ENCODE assay signal across 20 cellular contexts in the genomic region with DNA sequence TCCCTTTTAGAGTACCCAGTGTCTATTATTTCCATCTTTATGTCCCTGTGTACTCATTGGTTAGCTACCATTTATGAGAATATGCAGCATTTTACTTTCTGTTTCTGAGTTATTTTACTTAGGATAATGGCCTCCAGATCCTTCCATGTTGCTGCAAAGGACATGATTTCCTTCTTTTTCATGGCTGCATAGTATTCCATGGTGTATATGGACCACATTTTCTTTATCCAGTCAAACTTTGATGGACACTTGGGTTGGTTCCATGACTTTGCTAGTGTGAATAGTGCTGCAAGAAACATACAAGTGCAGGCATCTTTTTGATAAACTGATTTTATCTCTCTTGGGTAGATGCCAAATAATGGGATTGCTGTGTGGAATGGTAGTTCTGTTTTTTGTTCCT. TPM values are rescaled to one million over a fixed set of nuclear protein-coding genes. Genes with fewer than 3 reads are reported as not detected.
DNase-seq lines count a peak whose midpoint lies in the region; ATAC-seq, FAIRE-seq and TF ChIP-seq lines count a peak whose summit lies in the region.
"Had no signal": no experiment of that assay in that cellular context is flagged by ENCODE, and none has a peak within 500 bp of the region (broad histone marks: within the 10 kb centered on the region; RNA-seq: fewer than 3 reads in every experiment).

No MANE protein-coding gene starts in this region.

- no peak overlapping the region for H3K9ac ChIP-seq in K562 (ENCODE audit: insufficient read depth in 1 of 2, low read depth in 2 of 2, low read length in 2 of 2)
- H3K9ac ChIP-seq: BLaER1 had no signal

- in situ Hi-C loops in K562 (cut with MboI): no loop called here

- no peak for DNase-seq in A549 (ENCODE audit: low read depth in 1 of 2, low spot score in 1 of 2)
- DNase-seq in K562 (ENCODE audit: extremely low read depth in 1 of 4, low spot score in 3 of 4): no peak
- DNase-seq in NCI-H2171 treated with DMSO at 0.1 percent for 48 hours (lab: John Stamatoyannopoulos, UW): no peak
- DNase-seq in esophagus squamous epithelium (lab: John Stamatoyannopoulos, UW): no peak
- DNase-seq: Caco-2; CD4-positive, CD25-positive, alpha-beta regulatory T cell; CD8-positive, alpha-beta T cell; DMS153; DND-41; EL; GDM1 had no signal

- H3K27me3 ChIP-seq in DOHH2 (ENCODE audit: control insufficient read depth, low read length) (peaks cover 9% of the 10 kb centered on the region), K562 (ENCODE audit: control insufficient read depth in 2 of 2, insufficient read depth in 2 of 2, low read length in 2 of 2) (peaks cover 30 to 49% of the 10 kb centered on the region in 2 experiments), esophagus squamous epithelium (no peaks in the 10 kb centered on the region)
- H3K27me3 ChIP-seq: BLaER1 had no signal

- TF ChIP-seq POLR2A in A549 (IDR thresholded peaks at IDR 0.05; ENCODE audit: low read length): no peak
- no peak for TF ChIP-seq POLR2A in K562 (conservative IDR thresholded peaks at IDR 0.05)
- no peak for TF ChIP-seq POLR2A in esophagus squamous epithelium (IDR thresholded peaks at IDR 0.05)

- ATAC-seq in A549 (no peak), K562 (no peak), GM19397 (IDR thresholded peaks at IDR 0.05; ENCODE audit: unreplicated experiment) (no peak)
- ATAC-seq: CD8-positive, alpha-beta T cell; GM23338 had no signal

- H3K4me1 ChIP-seq in A549 (0 out of 3 replicates have a peak, but pooled peaks cover 3% of the 10 kb centered on the region), DOHH2 (ENCODE audit: control insufficient read depth, low read length) (peaks cover 11% of the 10 kb centered on the region), K562 (replicated peaks in 1 of 2; ENCODE audit: control insufficient read depth in 2 of 2, insufficient read depth in 2 of 2, low read length in 2 of 2) (peaks cover 0 to 3% of the 10 kb centered on the region in 2 experiments; a peak in 1 of 5 replicates), esophagus squamous epithelium (no peaks in the 10 kb centered on the region)
- H3K4me1 ChIP-seq: Caco-2 had no signal

- TF ChIP-seq RAD21 in A549 (conservative IDR thresholded peaks at IDR 0.05 in 1 of 2, IDR thresholded peaks at IDR 0.05 in 1 of 2) (no peak), K562 (CRISPR knock-in tag; conservative IDR thresholded peaks at IDR 0.05 in 1 of 2, IDR thresholded peaks at IDR 0.05 in 1 of 2) (no peak)

- H4K20me1 ChIP-seq in DOHH2 (ENCODE audit: control insufficient read depth, insufficient read depth, low read depth, low read length): no peaks in the 10 kb centered on the region
- 0 out of 2 replicates have a peak, but pooled peaks cover 3% of the 10 kb centered on the region for H4K20me1 ChIP-seq in K562 (replicated peaks; ENCODE audit: control insufficient read depth, insufficient read depth, low read length)

- CTCF ChIA-PET in A549 (lab: Yijun Ruan, JAX): interaction anchor here (1.0 to 5.0 kb wide), 11 partner anchors 10 to 518 kb away, joined by 3 to 43 read pairs (median 6); no protein-coding TSS in a partner anchor
- CTCF ChIA-PET in K562 (lab: Yijun Ruan, JAX; ENCODE audit: low intra/inter-chr PET ratio): interaction anchor here (1.6 kb wide), 1 partner anchor 518 kb away, joined by 9 read pairs; no protein-coding TSS in a partner anchor

- POLR2A ChIA-PET in A549 (lab: Yijun Ruan, JAX) (no interaction called here), K562 (lab: Yijun Ruan, JAX) (interaction anchor here (0.8 to 1.5 kb wide), 2 partner anchors 11 to 13 kb away, joined by 3 to 6 read pairs; no protein-coding TSS in a partner anchor)

- no peak for FAIRE-seq in A549 (lab: Jason Lieb, UNC)
- FAIRE-seq in K562 (lab: Jason Lieb, UNC): peak; percentile 6
- FAIRE-seq: GM12878, GM19239, H54 had no signal

- H3K79me2 ChIP-seq in DOHH2 (ENCODE audit: control insufficient read depth, low read length) (no peaks in the 10 kb centered on the region), K562 (ENCODE audit: control insufficient read depth, insufficient read depth, low read length) (no peaks in the 10 kb centered on the region)

- H3K9me3 ChIP-seq in A549: no peaks in the 10 kb centered on the region
- H3K9me3 ChIP-seq in DOHH2 (ENCODE audit: control insufficient read depth, insufficient read depth, low read length): peaks cover 3% of the 10 kb centered on the region; the same call in 1 of the 2 replicates
- no peaks in the 10 kb centered on the region for H3K9me3 ChIP-seq in K562 (replicated peaks; ENCODE audit: control insufficient read depth, insufficient read depth, low read depth, low read length)
- H3K9me3 ChIP-seq in esophagus squamous epithelium: no peaks in the 10 kb centered on the region
- H3K9me3 ChIP-seq: BLaER1, Caco-2 had no signal

- no peak for TF ChIP-seq CTCF in A549 (IDR thresholded peaks at IDR 0.05)
- no peak for TF ChIP-seq CTCF in DOHH2 (IDR thresholded peaks at IDR 0.05; ENCODE audit: low read depth, low read length, poor library complexity, severe bottlenecking)
- no peak for TF ChIP-seq CTCF in K562 (IDR thresholded peaks at IDR 0.05 in 2 of 3, conservative IDR thresholded peaks at IDR 0.05 in 1 of 3; ENCODE audit: insufficient read depth in 2 of 3, low read depth in 1 of 3, low read length in 3 of 3)
- no peak for TF ChIP-seq CTCF in esophagus squamous epithelium (IDR thresholded peaks at IDR 0.05)

- H3K4me3 ChIP-seq in A549: no peak overlapping the region
- no peak overlapping the region for H3K4me3 ChIP-seq in DOHH2 (ENCODE audit: low read length)
- no peak overlapping the region for H3K4me3 ChIP-seq in K562
- no peak overlapping the region for H3K4me3 ChIP-seq in esophagus squamous epithelium
- H3K4me3 ChIP-seq: BLaER1, GM12878, GM23338, HAP-1 had no signal

- H3K4me2 ChIP-seq in A549 (no peak overlapping the region), DOHH2 (ENCODE audit: low read length) (peak overlapping the region; percentile 31; the same call in 1 of the 2 replicates), K562 (ENCODE audit: insufficient read depth, low read length) (no peak overlapping the region)
- H3K4me2 ChIP-seq: BLaER1, GM23338 had no signal

- TF ChIP-seq EP300 in A549 (IDR thresholded peaks at IDR 0.05) (no peak), K562 (IDR thresholded peaks at IDR 0.05; ENCODE audit: low read length) (no peak)

- no peaks in the 10 kb centered on the region for H3K36me3 ChIP-seq in DOHH2 (ENCODE audit: control insufficient read depth, low read length)
- no peaks in the 10 kb centered on the region for H3K36me3 ChIP-seq in K562 (ENCODE audit: control insufficient read depth, insufficient read depth, low read length)
- no peaks in the 10 kb centered on the region for H3K36me3 ChIP-seq in esophagus squamous epithelium

- no TSS peak for BruUV-seq in K562 (replicated peaks; lab: Mats Ljungman, UMichigan)

- no peak overlapping the region for H3K27ac ChIP-seq in A549
- no peak overlapping the region for H3K27ac ChIP-seq in DOHH2 (ENCODE audit: low read depth, low read length)
- H3K27ac ChIP-seq in K562 (ENCODE audit: extremely low read depth, low read depth, low read length): no peak overlapping the region
- H3K27ac ChIP-seq in esophagus squamous epithelium: no peak overlapping the region
- H3K27ac ChIP-seq: BLaER1, C4-2B had no signal

- no peak overlapping the region for H2AFZ ChIP-seq in K562 (ENCODE audit: low read depth, low read length)
- H2AFZ ChIP-seq: GM23338 had no signal

- no peaks in the 10 kb centered on the region for H3K9me1 ChIP-seq in K562 (ENCODE audit: control insufficient read depth, insufficient read depth, low read length)

- no peaks in the 10 kb centered on the region for H3K9me2 ChIP-seq in DOHH2 (replicated peaks; ENCODE audit: control insufficient read depth, low read length)

- no peaks in the 10 kb centered on the region for H3F3A ChIP-seq in DOHH2 (ENCODE audit: control insufficient read depth, insufficient read depth)

- intact Hi-C loops in K562 (cut with micrococcal nuclease): loop anchor here (2.0 to 5.0 kb wide), 4 partner anchors 141 to 917 kb away; no protein-coding TSS in a partner anchor
- intact Hi-C loops in esophagus squamous epithelium (cut with DNase I): no loop called here

TF ChIP-seq in A549, 52 proteins besides CTCF, POLR2A, EP300 and RAD21 (continues in another document):
- TF ChIP-seq TP53 (CRISPR knock-in tag; IDR thresholded peaks at IDR 0.05) (no peak), FOSL2 (IDR thresholded peaks at IDR 0.05) (no peak), FOSL2 (CRISPR knock-in tag; IDR thresholded peaks at IDR 0.05) (no peak), CBX8 (IDR thresholded peaks at IDR 0.05) (no peak)

TF ChIP-seq in K562, 482 proteins besides CTCF, POLR2A, EP300 and RAD21 (continues in another document):
- no peak for TF ChIP-seq HIVEP1 (CRISPR knock-in tag; IDR thresholded peaks at IDR 0.05)
- TF ChIP-seq RNF2 (IDR thresholded peaks at IDR 0.05): no peak
- no peak for TF ChIP-seq CEBPG (CRISPR knock-in tag; IDR thresholded peaks at IDR 0.05)
- no peak for TF ChIP-seq CEBPG (tag; conservative IDR thresholded peaks at IDR 0.05 in 1 of 2, IDR thresholded peaks at IDR 0.05 in 1 of 2)
- TF ChIP-seq KDM1A (IDR thresholded peaks at IDR 0.05): peak; percentile 30 to 53; a peak in 2 of 4 replicates
- TF ChIP-seq NFIC (IDR thresholded peaks at IDR 0.05): peak; percentile 84

RNA-seq across cellular contexts. Expression of a gene that starts 55.4 kb away (rescaled TPM):
- polyA plus RNA-seq in A549 (2011; rRNA removed): 15.3 and 17.3 TPM in 2 replicates
- polyA plus RNA-seq in A549 (2012; cell fraction: cytosol; rRNA removed): 12.5 and 15.3 TPM in 2 replicates
- 6.9 and 7.4 TPM in 2 replicates for polyA plus RNA-seq in A549 (2012; cell fraction: nucleus; rRNA removed)
- 10.8 to 12.0 TPM (median 11.4 TPM) in 3 replicates for polyA plus RNA-seq in A549 (2017; fragmentation: RNase III; extraction: RNeasy Plus Mini Kit Qiagen cat#74134 plus additional on column Dnase treatment)
- polyA minus RNA-seq in A549 (2011; rRNA and poly(A)+ RNA removed): 21.6 and 23.6 TPM in 2 replicates
- total RNA-seq in K562 (2011; cell fraction: chromatin; rRNA removed; ENCODE audit: low replicate concordance): 5.8 and 7.3 TPM in 2 replicates
- total RNA-seq in K562 (2011; cell fraction: nucleolus; rRNA removed): 2.9 and 3.5 TPM in 2 replicates
- 4.9 and 6.0 TPM in 2 replicates for total RNA-seq in K562 (2011; cell fraction: nucleoplasm; rRNA removed)
- total RNA-seq in K562 (2014; rRNA removed): 13.3 and 17.3 TPM in 2 replicates
- total RNA-seq in K562 (2014; rRNA removed; fragmentation: Illumina TruSeq; extraction: Trizol): 17.0 and 18.9 TPM in 2 replicates
- 21.8 and 23.3 TPM in 2 replicates for total RNA-seq in K562 (2015; rRNA removed; fragmentation: Illumina TruSeq; extraction: Trizol)
- 15.2 and 16.4 TPM in 2 replicates for total RNA-seq in K562 (2021)
- polyA plus RNA-seq in K562 (2011; rRNA removed): 12.7 and 17.2 TPM in 2 replicates
- 12.9 and 17.2 TPM in 2 replicates for polyA plus RNA-seq in K562 (2011; cell fraction: cytosol; rRNA removed)
- polyA plus RNA-seq in K562 (2011; cell fraction: nucleus; rRNA removed): 6.1 and 6.8 TPM in 2 replicates
- 12.4 and 14.8 TPM in 2 replicates for polyA plus RNA-seq in K562 (2012)
- polyA plus RNA-seq in K562 (2014; fragmentation: Illumina TruSeq; extraction: Trizol): 20.8 and 26.2 TPM in 2 replicates
- 1 to 10 TPM; 5.1 to 6.0 TPM for polyA plus RNA-seq in K562 (2014; fragmentation: Nextera tagmentation; extraction: Ambion mirVana)
- polyA plus RNA-seq in K562 (2014; rRNA removed): 14.5 and 18.1 TPM in 2 replicates
- 18.4 and 28.1 TPM in 2 replicates for polyA minus RNA-seq in K562 (2011; rRNA and poly(A)+ RNA removed)
- 5.6 and 9.1 TPM in 2 replicates for polyA minus RNA-seq in K562 (2011; cell fraction: cytosol; rRNA and poly(A)+ RNA removed)
- 2.6 and 3.8 TPM in 2 replicates for polyA minus RNA-seq in K562 (2011; cell fraction: nucleus; rRNA and poly(A)+ RNA removed)
- total RNA-seq in esophagus squamous epithelium: 10 to 100 TPM in 1 of 4 donors, 1 to 10 TPM in 3; 4.2 to 11.3 (median 7.4) TPM
